ENCODE assay signal across 1 cellular context in the genomic region with DNA sequence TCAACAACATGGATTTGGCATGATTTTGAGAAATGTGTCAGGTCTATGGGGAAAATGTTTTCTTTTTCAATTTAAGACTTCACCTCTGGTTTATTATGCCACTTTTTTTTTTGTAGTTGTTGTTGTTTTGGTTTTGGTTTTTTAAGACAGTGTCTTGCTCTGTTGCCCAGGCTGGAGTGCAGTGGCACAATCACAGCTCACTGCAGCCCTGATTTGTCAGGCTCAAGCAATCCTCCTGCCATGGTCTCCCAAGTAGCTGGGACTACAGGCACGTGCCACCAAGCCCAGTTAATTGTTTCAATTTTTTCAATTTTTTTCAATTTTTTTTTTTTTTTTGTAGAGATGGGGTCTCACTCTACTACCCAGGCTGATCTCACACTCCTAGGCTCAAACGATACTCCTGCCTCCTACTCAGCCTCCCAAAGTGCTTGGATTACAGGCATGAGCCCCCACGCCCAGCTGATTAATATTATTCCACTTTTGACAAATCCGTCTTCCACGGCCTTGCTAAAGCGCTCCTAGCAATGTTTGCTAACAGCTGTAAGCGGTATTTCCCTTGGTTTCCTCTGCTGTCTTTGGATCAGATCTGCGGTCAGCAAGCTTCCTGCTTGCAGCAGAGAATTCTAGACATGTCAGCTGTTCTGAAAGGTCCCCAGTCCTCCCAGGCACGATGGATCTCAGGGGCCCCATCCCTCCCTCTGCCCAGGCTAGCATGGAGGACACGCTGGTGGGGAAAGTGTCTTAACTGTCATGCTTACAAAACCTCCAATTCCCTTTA.
A peak's percentile ranks its signal among the peaks of the same experiment; 100 is the strongest.
TF ChIP-seq lines count a peak whose summit lies in the region.

No MANE protein-coding gene starts in this region.

TF ChIP-seq in endothelial cell of umbilical vein, 7 proteins besides CTCF, POLR2A, EP300 and RAD21:
- TF ChIP-seq POLR2AphosphoS5 (IDR thresholded peaks at IDR 0.05; ENCODE audit: insufficient read depth, low read depth, low read length) (peak; percentile 57), MAX (IDR thresholded peaks at IDR 0.05; ENCODE audit: insufficient read depth, insufficient read length) (no peak)
